ENCODE assay signal across 33 cellular contexts in the genomic region with DNA sequence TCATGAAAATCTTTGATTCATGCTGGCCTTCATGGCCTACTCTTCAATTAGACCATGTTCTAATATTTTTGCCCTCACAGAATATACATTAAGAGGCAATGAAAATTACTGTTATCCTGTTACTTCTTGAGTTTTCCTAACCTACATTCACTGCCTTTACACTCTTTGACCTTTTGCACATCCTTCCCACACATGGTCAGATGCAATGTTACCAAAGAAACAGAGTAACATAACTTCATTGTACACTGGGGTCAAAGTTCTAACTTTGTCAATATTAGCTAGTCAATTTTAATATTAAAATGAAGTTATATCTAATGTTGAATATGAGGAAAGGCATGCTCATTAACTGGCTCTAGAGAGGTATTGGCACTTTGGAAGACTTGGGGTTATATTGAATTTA.
"Had no signal": no experiment of that assay in that cellular context is flagged by ENCODE, and none has a peak within 500 bp of the region (broad histone marks: within the 10 kb centered on the region; RNA-seq: fewer than 3 reads in every experiment).

No MANE protein-coding gene starts in this region.

- H3K36me3 ChIP-seq: adrenal gland, brain microvascular endothelial cell, breast epithelium had no signal

- H3K4me1 ChIP-seq: adrenal gland, body of pancreas, breast epithelium had no signal

- H3K9me3 ChIP-seq: adrenal gland, body of pancreas, breast epithelium had no signal

- ATAC-seq: activated CD8-positive, alpha-beta T cell treated with anti-CD3 and anti-CD28 coated beads for 36 hours; activated naive CD4-positive, alpha-beta T cell treated with anti-CD3 and anti-CD28 coated beads, Interleukin-2, amount 50 U/mL, for 72 hours; activated T-cell treated with anti-CD3 and anti-CD28 coated beads, Interleukin-2, amount 50 U/mL, for 4 hours; activated T-cell treated with anti-CD3 and anti-CD28 coated beads, Interleukin-2, amount 50 U/mL, for 72 hours; activated T-helper 17 cell treated with anti-CD3 and anti-CD28 coated beads, Interleukin-2, amount 50 U/mL, for 72 hours; body of pancreas had no signal

- H3K4me3 ChIP-seq: adrenal gland, body of pancreas, breast epithelium had no signal

- DNase-seq: activated B cell treated with CpG ODN at 0.5 μM for 24 hours; activated CD4-positive, alpha-beta memory T cell treated with anti-CD3 and anti-CD28 coated beads for 36 hours; activated CD4-positive, alpha-beta T cell treated with anti-CD3 and anti-CD28 coated beads for 4 hours; activated CD4-positive, alpha-beta T cell treated with anti-CD3 and anti-CD28 coated beads, Interleukin-2, amount 10 ng/mL, durations not matched to agents 24 days and 14 days; activated CD4-positive, alpha-beta T cell treated with anti-CD3 and anti-CD28 coated beads, Interleukin-2, amount 50 U/mL, for 1 hour; activated CD4-positive, alpha-beta T cell treated with anti-CD3 and anti-CD28 coated beads, Interleukin-2, amount 50 U/mL, for 4 hours; activated CD4-positive, CD25-positive, alpha-beta regulatory T cell treated with anti-CD3 and anti-CD28 coated beads, Interleukin-2, amount 50 U/mL, for 72 hours; activated CD8-positive, alpha-beta memory T cell treated with anti-CD3 and anti-CD28 coated beads, Interleukin-2, amount 50 U/mL, for 4 hours; activated CD8-positive, alpha-beta T cell treated with anti-CD3 and anti-CD28 coated beads for 36 hours; activated effector memory CD4-positive, alpha-beta T cell treated with anti-CD3 and anti-CD28 coated beads, Interleukin-2, amount 50 U/mL, for 16 hours; activated gamma-delta T cell treated with Interleukin-2 at 50 U/mL for 16 hours; activated naive CD4-positive, alpha-beta T cell; activated naive CD4-positive, alpha-beta T cell treated with anti-CD3 and anti-CD28 coated beads for 36 hours; activated naive CD4-positive, alpha-beta T cell treated with anti-CD3 and anti-CD28 coated beads, Interleukin-2, amount 50 U/mL, for 16 hours; activated naive CD8-positive, alpha-beta T cell treated with anti-CD3 and anti-CD28 coated beads for 36 hours; activated T-cell treated with anti-CD3 and anti-CD28 coated beads for 4 hours; activated T-cell treated with anti-CD3 and anti-CD28 coated beads, Interleukin-2, amount 50 U/mL, for 1 hour; activated T-cell treated with anti-CD3 and anti-CD28 coated beads, Interleukin-2, amount 50 U/mL, for 4 hours; activated T-cell treated with anti-CD3 and anti-CD28 coated beads, Interleukin-2, amount 50 U/mL, for 72 hours; adrenal gland; amniotic stem cell; aorta; body of pancreas; brain microvascular endothelial cell; central memory CD4-positive, alpha-beta T cell; T-helper 1 cell; T-helper 2 cell; T-helper 9 cell had no signal

- FAIRE-seq: TTC549 had no signal

- H3K27ac ChIP-seq: adrenal gland, body of pancreas, brain microvascular endothelial cell, breast epithelium, VCaP had no signal

- H3K27me3 ChIP-seq: body of pancreas, brain microvascular endothelial cell, breast epithelium had no signal
